In genomic region chr2:61952291-61952690, GRCh38 we compare ENCODE assay signal across 29 cellular contexts.
"Had no signal": no experiment of that assay in that cellular context is flagged by ENCODE, and none has a peak within 500 bp of the region (broad histone marks: within the 10 kb centered on the region; RNA-seq: fewer than 3 reads in every experiment).

No MANE protein-coding gene starts in this region.

- H3K9me3 ChIP-seq: body of pancreas, esophagus muscularis mucosa, thyroid gland, upper lobe of left lung, vagina had no signal

- H3K36me3 ChIP-seq: esophagus muscularis mucosa, left ventricle myocardium inferior, thyroid gland, upper lobe of left lung, vagina had no signal

- DNase-seq: activated CD4-positive, alpha-beta memory T cell treated with anti-CD3 and anti-CD28 coated beads, Interleukin-2, amount 10 ng/mL, durations not matched to agents 7 days and 5 days; activated CD4-positive, alpha-beta T cell treated with anti-CD3 and anti-CD28 coated beads for 1 hour; activated CD4-positive, alpha-beta T cell treated with anti-CD3 and anti-CD28 coated beads, Interleukin-2, amount 10 ng/mL, durations not matched to agents 7 days and 5 days; activated CD8-positive, alpha-beta memory T cell treated with anti-CD3 and anti-CD28 coated beads, Interleukin-2, amount 50 U/mL, for 48 hours; activated naive CD4-positive, alpha-beta T cell; activated T-cell treated with anti-CD3 and anti-CD28 coated beads, Interleukin-2, amount 50 U/mL, for 24 hours; anterior cingulate cortex; body of pancreas; cortex of kidney; effector memory CD8-positive, alpha-beta T cell; islet precursor cell; left ventricle myocardium inferior; stimulated activated CD4-positive, alpha-beta T cell treated with anti-CD3 and anti-CD28 coated beads, Interleukin-12 subunit alpha, Interleukin-12 subunit beta, amount 100 ng/mL, for 4 hours; stimulated activated CD4-positive, alpha-beta T cell treated with anti-CD3 and anti-CD28 coated beads, Interleukin-4, amount 100 ng/mL, for 1 hour; stimulated activated naive CD8-positive, alpha-beta T cell treated with anti-CD3 and anti-CD28 coated beads, Interleukin-15, amount 100 ng/mL, for 72 hours; substantia nigra; SW 1271; T-helper 17 cell; T1000; thyroid gland; upper lobe of left lung had no signal

- H3K4me3 Mint-ChIP-seq: activated CD4-positive, alpha-beta memory T cell treated with anti-CD3 and anti-CD28 coated beads, Interleukin-2, amount 10 ng/mL, durations not matched to agents 7 days and 5 days; activated CD4-positive, alpha-beta T cell treated with anti-CD3 and anti-CD28 coated beads, Interleukin-2, amount 10 ng/mL, durations not matched to agents 7 days and 5 days; activated T-cell treated with anti-CD3 and anti-CD28 coated beads, Interleukin-2, amount 50 U/mL, for 24 hours; activated T-helper 17 cell treated with anti-CD3 and anti-CD28 coated beads, Interleukin-2, amount 50 U/mL, for 72 hours; effector memory CD8-positive, alpha-beta T cell; nephron; stimulated activated naive CD8-positive, alpha-beta T cell treated with anti-CD3 and anti-CD28 coated beads, Interleukin-15, amount 100 ng/mL, for 72 hours; T-helper 17 cell had no signal

- H3K9me3 Mint-ChIP-seq: activated CD4-positive, alpha-beta memory T cell treated with anti-CD3 and anti-CD28 coated beads, Interleukin-2, amount 10 ng/mL, durations not matched to agents 7 days and 5 days; activated naive CD4-positive, alpha-beta T cell treated with anti-CD3 and anti-CD28 coated beads, Interleukin-2, amount 50 U/mL, for 72 hours; activated T-helper 17 cell treated with anti-CD3 and anti-CD28 coated beads, Interleukin-2, amount 50 U/mL, for 72 hours; effector memory CD8-positive, alpha-beta T cell; stimulated activated naive CD8-positive, alpha-beta T cell treated with anti-CD3 and anti-CD28 coated beads, Interleukin-15, amount 100 ng/mL, for 72 hours had no signal

- H3K4me1 Mint-ChIP-seq: activated CD4-positive, alpha-beta memory T cell treated with anti-CD3 and anti-CD28 coated beads, Interleukin-2, amount 10 ng/mL, durations not matched to agents 7 days and 5 days; activated CD4-positive, alpha-beta T cell treated with anti-CD3 and anti-CD28 coated beads, Interleukin-2, amount 10 ng/mL, durations not matched to agents 7 days and 5 days; activated T-helper 17 cell treated with anti-CD3 and anti-CD28 coated beads, Interleukin-2, amount 50 U/mL, for 72 hours; stimulated activated naive CD8-positive, alpha-beta T cell treated with anti-CD3 and anti-CD28 coated beads, Interleukin-15, amount 100 ng/mL, for 72 hours had no signal

- H3K27ac ChIP-seq: body of pancreas, esophagus muscularis mucosa, left ventricle myocardium inferior, skin epidermis, thyroid gland, upper lobe of left lung, vagina had no signal

- FAIRE-seq: frontal cortex had no signal

- H3K27ac Mint-ChIP-seq: activated CD4-positive, alpha-beta memory T cell treated with anti-CD3 and anti-CD28 coated beads, Interleukin-2, amount 10 ng/mL, durations not matched to agents 7 days and 5 days; activated CD4-positive, alpha-beta T cell treated with anti-CD3 and anti-CD28 coated beads, Interleukin-2, amount 10 ng/mL, durations not matched to agents 7 days and 5 days; activated T-cell treated with anti-CD3 and anti-CD28 coated beads, Interleukin-2, amount 50 U/mL, for 24 hours; activated T-helper 17 cell treated with anti-CD3 and anti-CD28 coated beads, Interleukin-2, amount 50 U/mL, for 72 hours; effector memory CD8-positive, alpha-beta T cell; stimulated activated naive CD8-positive, alpha-beta T cell treated with anti-CD3 and anti-CD28 coated beads, Interleukin-15, amount 100 ng/mL, for 72 hours; T-helper 17 cell had no signal

- H3K27me3 Mint-ChIP-seq: activated CD4-positive, alpha-beta memory T cell treated with anti-CD3 and anti-CD28 coated beads, Interleukin-2, amount 10 ng/mL, durations not matched to agents 7 days and 5 days; activated CD4-positive, alpha-beta T cell treated with anti-CD3 and anti-CD28 coated beads, Interleukin-2, amount 10 ng/mL, durations not matched to agents 7 days and 5 days; activated T-cell treated with anti-CD3 and anti-CD28 coated beads, Interleukin-2, amount 50 U/mL, for 24 hours; activated T-helper 17 cell treated with anti-CD3 and anti-CD28 coated beads, Interleukin-2, amount 50 U/mL, for 72 hours; effector memory CD8-positive, alpha-beta T cell; stimulated activated naive CD8-positive, alpha-beta T cell treated with anti-CD3 and anti-CD28 coated beads, Interleukin-15, amount 100 ng/mL, for 72 hours; T-helper 17 cell had no signal

- H3K4me3 ChIP-seq: body of pancreas, esophagus muscularis mucosa, left ventricle myocardium inferior, lung, skin epidermis, thyroid gland, upper lobe of left lung, vagina had no signal

- H3K27me3 ChIP-seq: body of pancreas, esophagus muscularis mucosa, thyroid gland, upper lobe of left lung, vagina had no signal
